In the genomic region with DNA sequence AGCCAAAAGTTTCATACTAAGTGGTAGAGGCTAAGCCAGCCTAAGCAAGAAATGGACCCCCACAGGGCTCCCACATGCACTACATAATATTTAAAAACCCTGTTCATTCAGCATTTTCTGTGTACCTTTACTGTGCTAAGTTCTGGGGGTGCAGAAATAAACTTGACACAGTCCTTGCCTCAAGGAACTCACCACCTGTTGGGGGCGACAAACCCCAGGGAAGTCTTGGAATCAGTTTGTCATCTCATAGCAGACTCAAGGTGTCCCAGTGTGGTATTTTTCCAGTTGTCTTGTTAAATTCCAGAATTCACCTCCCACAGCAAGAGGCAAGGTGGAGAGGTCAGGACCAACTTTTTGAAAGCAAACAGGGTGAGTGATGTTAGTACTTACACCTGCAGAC, we compare ENCODE assay signal across 15 cellular contexts.
"Had no signal": no experiment of that assay in that cellular context is flagged by ENCODE, and none has a peak within 500 bp of the region (broad histone marks: within the 10 kb centered on the region; RNA-seq: fewer than 3 reads in every experiment).

No MANE protein-coding gene starts in this region.

- H2AFZ ChIP-seq: parathyroid adenoma had no signal

- H3K4me3 ChIP-seq: gastrocnemius medialis, heart left ventricle, sigmoid colon, spleen had no signal

- H3K27ac Mint-ChIP-seq: activated CD4-positive, alpha-beta T cell treated with anti-CD3 and anti-CD28 coated beads, Interleukin-2, amount 10 ng/mL, durations not matched to agents 24 days and 14 days; activated naive CD4-positive, alpha-beta T cell treated with anti-CD3 and anti-CD28 coated beads for 36 hours; activated naive CD8-positive, alpha-beta T cell treated with anti-CD3 and anti-CD28 coated beads, Interleukin-2, amount 50 U/mL, for 24 hours; activated T-helper 17 cell treated with anti-CD3 and anti-CD28 coated beads, Interleukin-2, amount 50 U/mL, for 72 hours; naive B cell had no signal

- H3K27ac ChIP-seq: gastrocnemius medialis, parathyroid adenoma, sigmoid colon, spleen had no signal

- H3K4me3 Mint-ChIP-seq: activated CD4-positive, alpha-beta T cell treated with anti-CD3 and anti-CD28 coated beads, Interleukin-2, amount 10 ng/mL, durations not matched to agents 24 days and 14 days; activated naive CD4-positive, alpha-beta T cell treated with anti-CD3 and anti-CD28 coated beads for 36 hours; activated naive CD8-positive, alpha-beta T cell treated with anti-CD3 and anti-CD28 coated beads, Interleukin-2, amount 50 U/mL, for 24 hours; activated T-helper 17 cell treated with anti-CD3 and anti-CD28 coated beads, Interleukin-2, amount 50 U/mL, for 72 hours; naive B cell had no signal

- H3K79me2 ChIP-seq: parathyroid adenoma had no signal

- H3K27me3 Mint-ChIP-seq: activated CD4-positive, alpha-beta T cell treated with anti-CD3 and anti-CD28 coated beads, Interleukin-2, amount 10 ng/mL, durations not matched to agents 24 days and 14 days; activated naive CD8-positive, alpha-beta T cell treated with anti-CD3 and anti-CD28 coated beads, Interleukin-2, amount 50 U/mL, for 24 hours; activated T-helper 17 cell treated with anti-CD3 and anti-CD28 coated beads, Interleukin-2, amount 50 U/mL, for 72 hours; naive B cell had no signal

- H3K9me3 ChIP-seq: gastrocnemius medialis, heart left ventricle, sigmoid colon, spleen had no signal

- H3K27me3 ChIP-seq: gastrocnemius medialis, sigmoid colon, spleen had no signal

- ATAC-seq: activated naive CD8-positive, alpha-beta T cell treated with anti-CD3 and anti-CD28 coated beads, Interleukin-2, amount 50 U/mL, for 24 hours; activated T-helper 17 cell treated with anti-CD3 and anti-CD28 coated beads, Interleukin-2, amount 50 U/mL, for 72 hours; gastrocnemius medialis; heart left ventricle; left colon had no signal

- H3K9me3 Mint-ChIP-seq: activated CD4-positive, alpha-beta T cell treated with anti-CD3 and anti-CD28 coated beads, Interleukin-2, amount 10 ng/mL, durations not matched to agents 24 days and 14 days; activated naive CD4-positive, alpha-beta T cell treated with anti-CD3 and anti-CD28 coated beads for 36 hours; activated naive CD8-positive, alpha-beta T cell treated with anti-CD3 and anti-CD28 coated beads, Interleukin-2, amount 50 U/mL, for 24 hours; activated T-helper 17 cell treated with anti-CD3 and anti-CD28 coated beads, Interleukin-2, amount 50 U/mL, for 72 hours had no signal

- H3K9ac ChIP-seq: parathyroid adenoma had no signal

- DNase-seq: activated CD4-positive, alpha-beta T cell treated with anti-CD3 and anti-CD28 coated beads, Interleukin-2, amount 10 ng/mL, durations not matched to agents 24 days and 14 days; activated naive CD4-positive, alpha-beta T cell treated with anti-CD3 and anti-CD28 coated beads for 36 hours; activated naive CD8-positive, alpha-beta T cell treated with anti-CD3 and anti-CD28 coated beads, Interleukin-2, amount 50 U/mL, for 24 hours; aorta; effector memory CD4-positive, alpha-beta T cell; gastrocnemius medialis; heart left ventricle; left colon; mammary epithelial cell; naive B cell; sigmoid colon; spleen; T-helper 2 cell had no signal

- H3K4me1 Mint-ChIP-seq: activated CD4-positive, alpha-beta T cell treated with anti-CD3 and anti-CD28 coated beads, Interleukin-2, amount 10 ng/mL, durations not matched to agents 24 days and 14 days; activated naive CD8-positive, alpha-beta T cell treated with anti-CD3 and anti-CD28 coated beads, Interleukin-2, amount 50 U/mL, for 24 hours; activated T-helper 17 cell treated with anti-CD3 and anti-CD28 coated beads, Interleukin-2, amount 50 U/mL, for 72 hours; naive B cell had no signal

- H3K4me1 ChIP-seq: gastrocnemius medialis, parathyroid adenoma, sigmoid colon, spleen had no signal
